In the genomic region with DNA sequence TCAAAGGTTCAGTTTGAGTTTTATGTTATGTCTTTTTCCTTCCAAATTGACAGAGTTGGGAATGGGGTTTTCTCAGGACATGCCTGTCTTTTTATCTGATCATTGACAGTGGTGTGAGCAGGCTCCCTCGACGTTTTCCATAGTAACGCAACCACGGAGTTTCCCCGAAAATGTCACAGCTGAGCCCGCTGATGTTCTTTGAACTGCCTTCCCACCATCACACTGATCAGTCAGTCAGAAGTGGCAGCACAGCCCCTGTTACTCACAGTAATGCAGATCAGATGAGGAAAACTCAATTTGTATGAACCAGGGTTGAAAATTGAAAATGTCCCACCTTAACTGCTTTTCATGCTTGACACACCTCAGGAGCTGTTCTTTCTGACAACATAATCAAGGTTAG, we compare ENCODE assay signal across 17 cellular contexts.
A peak's percentile ranks its signal among the peaks of the same experiment; 100 is the strongest.
DNase-seq lines count a peak whose midpoint lies in the region; ATAC-seq and TF ChIP-seq lines count a peak whose summit lies in the region.
"Had no signal": no experiment of that assay in that cellular context is flagged by ENCODE, and none has a peak within 500 bp of the region (broad histone marks: within the 10 kb centered on the region; RNA-seq: fewer than 3 reads in every experiment).

No MANE protein-coding gene starts in this region.

- peaks cover 10% of the 10 kb centered on the region for H3K4me1 Mint-ChIP-seq in activated T-cell treated with anti-CD3 and anti-CD28 coated beads, Interleukin-2, amount 50 U/mL, for 4 hours (ENCODE audit: low read depth)
- peaks cover 27% of the 10 kb centered on the region for H3K4me1 Mint-ChIP-seq in activated naive CD8-positive, alpha-beta T cell treated with anti-CD3 and anti-CD28 coated beads for 36 hours
- H3K4me1 Mint-ChIP-seq in natural killer cell = peaks cover 0 to 6% of the 10 kb centered on the region in 2 donors

- H3K36me3 ChIP-seq in DND-41 (ENCODE audit: insufficient read depth, low read length) = no peaks in the 10 kb centered on the region
- no peaks in the 10 kb centered on the region for H3K36me3 ChIP-seq in KOPT-K1 (ENCODE audit: insufficient read depth, low read length)

- ATAC-seq in activated T-cell treated with anti-CD3 and anti-CD28 coated beads, Interleukin-2, amount 50 U/mL, for 4 hours = peak; percentile 48 to 76
- ATAC-seq in DND-41 (ENCODE audit: insufficient read depth, low read depth) (peak; percentile 22), natural killer cell (no peak)
- ATAC-seq: GM12878 had no signal

- no peak overlapping the region for H3K4me3 Mint-ChIP-seq in activated T-cell treated with anti-CD3 and anti-CD28 coated beads, Interleukin-2, amount 50 U/mL, for 4 hours
- no peak overlapping the region for H3K4me3 Mint-ChIP-seq in activated naive CD8-positive, alpha-beta T cell treated with anti-CD3 and anti-CD28 coated beads for 36 hours
- H3K4me3 Mint-ChIP-seq in natural killer cell = no peak overlapping the region
- H3K4me3 Mint-ChIP-seq: CD4-positive, CD25-positive, alpha-beta regulatory T cell; IgD-negative memory B cell had no signal

- no peak overlapping the region for H3K9ac ChIP-seq in DND-41 (ENCODE audit: low read depth, low read length)

- H3K27ac Mint-ChIP-seq in activated naive CD8-positive, alpha-beta T cell treated with anti-CD3 and anti-CD28 coated beads for 36 hours = no peak overlapping the region
- no peak overlapping the region for H3K27ac Mint-ChIP-seq in natural killer cell
- H3K27ac Mint-ChIP-seq: CD4-positive, CD25-positive, alpha-beta regulatory T cell; IgD-negative memory B cell had no signal

- peaks cover 72% of the 10 kb centered on the region for H3K4me1 ChIP-seq in DND-41 (ENCODE audit: insufficient read depth, low read length)

- no peaks in the 10 kb centered on the region for H3K36me3 Mint-ChIP-seq in activated T-cell treated with anti-CD3 and anti-CD28 coated beads, Interleukin-2, amount 50 U/mL, for 4 hours (ENCODE audit: insufficient read depth)
- H3K36me3 Mint-ChIP-seq in activated naive CD8-positive, alpha-beta T cell treated with anti-CD3 and anti-CD28 coated beads for 36 hours = no peaks in the 10 kb centered on the region
- no peaks in the 10 kb centered on the region for H3K36me3 Mint-ChIP-seq in natural killer cell
- H3K36me3 Mint-ChIP-seq: CD4-positive, CD25-positive, alpha-beta regulatory T cell; IgD-negative memory B cell had no signal

- H3K4me2 ChIP-seq in DND-41 (ENCODE audit: insufficient read depth, low read length) = no peak overlapping the region

- no peaks in the 10 kb centered on the region for H3K9me3 Mint-ChIP-seq in activated T-cell treated with anti-CD3 and anti-CD28 coated beads, Interleukin-2, amount 50 U/mL, for 4 hours
- H3K9me3 Mint-ChIP-seq in activated naive CD8-positive, alpha-beta T cell treated with anti-CD3 and anti-CD28 coated beads for 36 hours = no peaks in the 10 kb centered on the region
- H3K9me3 Mint-ChIP-seq in natural killer cell = no peaks in the 10 kb centered on the region

- peak overlapping the region; percentile 1; the same call in 1 of the 2 replicates for H3K27ac ChIP-seq in DND-41 (ENCODE audit: low read length)
- H3K27ac ChIP-seq in KOPT-K1 (ENCODE audit: low read depth, low read length, poor library complexity, severe bottlenecking) = peak overlapping the region; percentile 68

- no peak overlapping the region for H3K4me3 ChIP-seq in DND-41 (ENCODE audit: low read depth in 1 of 2, low read length in 2 of 2)
- H3K4me3 ChIP-seq: GM12878 had no signal

- H3K79me2 ChIP-seq in DND-41 (ENCODE audit: insufficient read depth, low read length) = no peaks in the 10 kb centered on the region

- TF ChIP-seq CTCF in DND-41 (IDR thresholded peaks at IDR 0.05; ENCODE audit: borderline replicate concordance, extremely low read depth, low read length, poor library complexity, severe bottlenecking) (no peak), natural killer cell (IDR thresholded peaks at IDR 0.05) (no peak)

- H3K9me3 ChIP-seq in DND-41 (ENCODE audit: insufficient read depth, low read length, severe bottlenecking) (no peaks in the 10 kb centered on the region), KOPT-K1 (ENCODE audit: insufficient read depth, low read length, poor library complexity, severe bottlenecking) (no peaks in the 10 kb centered on the region)

- DNase-seq in activated T-cell treated with anti-CD3 and anti-CD28 coated beads, Interleukin-2, amount 50 U/mL, for 4 hours = peak; percentile 16
- no peak for DNase-seq in activated T-cell treated with anti-CD3 and anti-CD28 coated beads, Interleukin-2, amount 50 U/mL, for 48 hours
- peak; percentile 61 for DNase-seq in DND-41
- peak; percentile 9 for DNase-seq in activated naive CD8-positive, alpha-beta T cell treated with anti-CD3 and anti-CD28 coated beads for 36 hours
- no peak for DNase-seq in NCI-H1092 (lab: John Stamatoyannopoulos, UW)
- no peak for DNase-seq in natural killer cell
- DNase-seq: CD4-positive, CD25-positive, alpha-beta regulatory T cell; Karpas-422; NCI-H1694 treated with DMSO at 0.1 percent for 48 hours; NCI-H2081 treated with DMSO at 0.1 percent for 48 hours; NCI-H2171 treated with DMSO at 0.1 percent for 48 hours; NCI-H526; RPMI8226; SHP77 treated with DMSO at 0.1 percent for 48 hours had no signal

- H3K27me3 ChIP-seq in DND-41 (ENCODE audit: insufficient read depth, low read length, poor library complexity) = no peaks in the 10 kb centered on the region

- H4K20me1 ChIP-seq in DND-41 (ENCODE audit: insufficient read depth, low read length) = no peaks in the 10 kb centered on the region

- no peaks in the 10 kb centered on the region for H3K27me3 Mint-ChIP-seq in activated T-cell treated with anti-CD3 and anti-CD28 coated beads, Interleukin-2, amount 50 U/mL, for 4 hours (ENCODE audit: low read depth)
- no peaks in the 10 kb centered on the region for H3K27me3 Mint-ChIP-seq in activated naive CD8-positive, alpha-beta T cell treated with anti-CD3 and anti-CD28 coated beads for 36 hours
- peaks cover 0 to 3% of the 10 kb centered on the region in 2 donors for H3K27me3 Mint-ChIP-seq in natural killer cell (ENCODE audit: low read depth in 2 of 2)
- H3K27me3 Mint-ChIP-seq: CD4-positive, CD25-positive, alpha-beta regulatory T cell; IgD-negative memory B cell had no signal

- H2AFZ ChIP-seq in DND-41 (ENCODE audit: low read depth, low read length) = no peak overlapping the region

- intact Hi-C loops in natural killer cell (cut with micrococcal nuclease) = no loop called here

Comparison
In these comparisons a context has a peak if more than half of its experiments do, and no peak if none do; other contexts are left out.
1. DNase-seq: peak in activated T-cell treated with anti-CD3 and anti-CD28 coated beads, Interleukin-2, amount 50 U/mL, for 4 hours (single experiment), DND-41 (single experiment) and activated naive CD8-positive, alpha-beta T cell treated with anti-CD3 and anti-CD28 coated beads for 36 hours (single experiment); none in activated T-cell treated with anti-CD3 and anti-CD28 coated beads, Interleukin-2, amount 50 U/mL, for 48 hours (0 of 2), NCI-H1092 (single experiment) and natural killer cell (single experiment).
2. ATAC-seq: peak in activated T-cell treated with anti-CD3 and anti-CD28 coated beads, Interleukin-2, amount 50 U/mL, for 4 hours (2 of 2) and DND-41 (single experiment); none in natural killer cell (0 of 3).